33 cellular contexts compared by ENCODE assay signal in the genomic region with DNA sequence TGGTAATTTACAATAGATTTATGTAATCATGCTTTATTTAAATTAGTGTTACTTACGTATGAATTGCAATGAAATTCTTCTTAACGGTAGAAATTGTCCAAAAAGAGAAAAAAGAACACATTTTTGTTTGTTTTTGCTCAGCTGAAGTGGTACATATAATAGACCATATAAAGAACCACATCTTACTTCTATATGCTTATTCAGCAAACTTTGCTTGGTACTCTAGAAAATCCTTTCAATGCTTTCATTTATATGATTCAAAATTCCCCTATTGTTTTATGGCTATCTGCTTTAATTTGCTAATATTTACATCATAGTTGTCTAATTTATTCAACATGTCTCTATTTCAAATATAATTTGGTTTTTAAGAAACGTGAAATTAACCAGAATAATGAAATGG.
DNase-seq lines count a peak whose midpoint lies in the region; ATAC-seq, FAIRE-seq and TF ChIP-seq lines count a peak whose summit lies in the region.
"Had no signal": no experiment of that assay in that cellular context is flagged by ENCODE, and none has a peak within 500 bp of the region (broad histone marks: within the 10 kb centered on the region; RNA-seq: fewer than 3 reads in every experiment).

No MANE protein-coding gene starts in this region.

- no peaks in the 10 kb centered on the region for H3K27me3 ChIP-seq in HepG2 (ENCODE audit: control insufficient read depth in 1 of 2, insufficient read depth in 2 of 2, low read length in 2 of 2)
- no peaks in the 10 kb centered on the region for H3K27me3 ChIP-seq in right lobe of liver
- no peaks in the 10 kb centered on the region for H3K27me3 ChIP-seq in IMR-90 (ENCODE audit: control insufficient read depth, insufficient read depth, low read length)
- no peaks in the 10 kb centered on the region for H3K27me3 ChIP-seq in K562 (ENCODE audit: control insufficient read depth in 2 of 2, insufficient read depth in 2 of 2, low read length in 2 of 2)
- no peaks in the 10 kb centered on the region for H3K27me3 ChIP-seq in psoas muscle (ENCODE audit: insufficient read depth in 3 of 3, low read length in 2 of 3)
- H3K27me3 ChIP-seq: BE2C; BLaER1; BLaER1 treated with 17β-estradiol and CSF1 and Interleukin-3, amounts not matched to agents 10 nM and 100 nM had no signal

- DNase-seq in HepG2 (ENCODE audit: low spot score) (no peak), right lobe of liver (no peak), A549 (ENCODE audit: low read depth in 1 of 2, low spot score in 1 of 2) (no peak), IMR-90 (no peak), K562 (ENCODE audit: extremely low read depth in 1 of 4, low spot score in 3 of 4) (no peak), head of caudate nucleus (no peak), psoas muscle (no peak), NCI-H226 (no peak)
- DNase-seq: 8988T; ACHN; AML-193; BE2C; C1 segment of cervical spinal cord; Caco-2; Calu3; CD4-positive, alpha-beta memory T cell; CD4-positive, alpha-beta T cell; CD4-positive, CD25-positive, alpha-beta regulatory T cell; CD8-positive, alpha-beta memory T cell; CD8-positive, alpha-beta T cell; COR-L47; DMS 273 treated with DMSO at 0.1 percent for 48 hours; DMS153; DMS53; DMS79; DMS79 treated with DMSO at 0.1 percent for 48 hours; DND-41; EL had no signal

- no peak overlapping the region for H3K14ac ChIP-seq in IMR-90 (replicated peaks; ENCODE audit: low read depth, low read length)

- no peak overlapping the region for H3K4ac ChIP-seq in IMR-90 (ENCODE audit: low read depth, low read length)

- no peak overlapping the region for H4K8ac ChIP-seq in IMR-90 (ENCODE audit: low read depth in 2 of 2, low read length in 2 of 2)

- H3K56ac ChIP-seq in IMR-90 (ENCODE audit: extremely low read depth, insufficient read depth, low read length): no peak overlapping the region

- H3K4me2 ChIP-seq in HepG2 (ENCODE audit: low read depth, low read length) (no peak overlapping the region), A549 (no peak overlapping the region), IMR-90 (ENCODE audit: low read depth, low read length) (no peak overlapping the region), K562 (ENCODE audit: insufficient read depth, low read length) (no peak overlapping the region)
- H3K4me2 ChIP-seq: BLaER1; BLaER1 treated with 17β-estradiol and CSF1 and Interleukin-3, amounts not matched to agents 10 nM and 100 nM had no signal

- H4K20me1 ChIP-seq in HepG2 (ENCODE audit: insufficient read depth, low read length): no peaks in the 10 kb centered on the region
- no peaks in the 10 kb centered on the region for H4K20me1 ChIP-seq in IMR-90 (ENCODE audit: insufficient read depth, low read length)
- H4K20me1 ChIP-seq in K562 (replicated peaks; ENCODE audit: control insufficient read depth, insufficient read depth, low read length): no peaks in the 10 kb centered on the region
- H4K20me1 ChIP-seq: BLaER1; BLaER1 treated with 17β-estradiol and CSF1 and Interleukin-3, amounts not matched to agents 10 nM and 100 nM had no signal

- FAIRE-seq in HepG2 (lab: Jason Lieb, UNC) (no peak), A549 (lab: Jason Lieb, UNC) (no peak), K562 (lab: Jason Lieb, UNC) (no peak)
- FAIRE-seq: D721Med had no signal

- H2BK5ac ChIP-seq in IMR-90 (ENCODE audit: low read depth, low read length, poor library complexity, severe bottlenecking): no peak overlapping the region

- ATAC-seq in HepG2: no peak
- no peak for ATAC-seq in right lobe of liver
- ATAC-seq in A549: no peak
- ATAC-seq in IMR-90 (ENCODE audit: low read depth): no peak
- no peak for ATAC-seq in K562
- ATAC-seq in psoas muscle: no peak
- ATAC-seq: CD8-positive, alpha-beta T cell had no signal

- H2BK120ac ChIP-seq in IMR-90 (ENCODE audit: low read depth, low read length): no peak overlapping the region

- H3K4me1 ChIP-seq in HepG2 (ENCODE audit: insufficient read depth, low read length): no peaks in the 10 kb centered on the region
- no peaks in the 10 kb centered on the region for H3K4me1 ChIP-seq in right lobe of liver
- no peaks in the 10 kb centered on the region for H3K4me1 ChIP-seq in A549
- H3K4me1 ChIP-seq in IMR-90 (ENCODE audit: control insufficient read depth, insufficient read depth, low read length): no peaks in the 10 kb centered on the region
- H3K4me1 ChIP-seq in K562 (replicated peaks in 1 of 2; ENCODE audit: control insufficient read depth in 2 of 2, insufficient read depth in 2 of 2, low read length in 2 of 2): no peaks in the 10 kb centered on the region
- no peaks in the 10 kb centered on the region for H3K4me1 ChIP-seq in psoas muscle
- H3K4me1 ChIP-seq: BE2C; BLaER1; BLaER1 treated with 17β-estradiol and CSF1 and Interleukin-3, amounts not matched to agents 10 nM and 100 nM; Caco-2 had no signal

- no peak overlapping the region for H2AK5ac ChIP-seq in IMR-90 (ENCODE audit: low read depth, low read length)

- H4K91ac ChIP-seq in IMR-90 (ENCODE audit: insufficient read depth, low read depth, low read length): no peak overlapping the region

- no peak overlapping the region for H4K5ac ChIP-seq in IMR-90 (ENCODE audit: low read depth, low read length)

- in situ Hi-C loops in HepG2 (cut with HindIII; ENCODE audit: extremely low pct_ligation_motif_present, low pct_unique_long_range_greater_than_20kb): no loop called here
- in situ Hi-C loops in IMR-90 (cut with MboI; ENCODE audit: low sequenced_read_pairs): no loop called here
- in situ Hi-C loops in K562 (cut with MboI): no loop called here

- H3K27ac ChIP-seq in HepG2 (ENCODE audit: extremely low read length, insufficient read depth, low read length) (no peak overlapping the region), right lobe of liver (no peak overlapping the region), A549 (no peak overlapping the region), IMR-90 (ENCODE audit: insufficient read depth, low read length) (no peak overlapping the region), K562 (ENCODE audit: extremely low read depth, low read depth, low read length) (no peak overlapping the region), psoas muscle (no peak overlapping the region)
- H3K27ac ChIP-seq: 22Rv1; BLaER1; BLaER1 treated with 17β-estradiol and CSF1 and Interleukin-3, amounts not matched to agents 10 nM and 100 nM; C4-2B had no signal

- TF ChIP-seq POLR2A in HepG2 (IDR thresholded peaks at IDR 0.05; ENCODE audit: insufficient read depth in 1 of 2, low read depth in 2 of 2, low read length in 2 of 2) (no peak), right lobe of liver (IDR thresholded peaks at IDR 0.05) (no peak), A549 (IDR thresholded peaks at IDR 0.05; ENCODE audit: low read length) (no peak), IMR-90 (IDR thresholded peaks at IDR 0.05; ENCODE audit: low read depth, low read length) (no peak), K562 (conservative IDR thresholded peaks at IDR 0.05) (no peak)

- no peak overlapping the region for H3K18ac ChIP-seq in IMR-90 (ENCODE audit: low read depth, low read length)

- H2AFZ ChIP-seq in HepG2 (ENCODE audit: low read length) (no peak overlapping the region), IMR-90 (replicated peaks; ENCODE audit: low read length, poor library complexity) (no peak overlapping the region), K562 (ENCODE audit: low read depth, low read length) (no peak overlapping the region)

- TF ChIP-seq CTCF in HepG2 (CRISPR knock-in tag; IDR thresholded peaks at IDR 0.05) (no peak), right lobe of liver (IDR thresholded peaks at IDR 0.05) (no peak), A549 (IDR thresholded peaks at IDR 0.05) (no peak), IMR-90 (conservative IDR thresholded peaks at IDR 0.05; ENCODE audit: low read depth, low read length) (no peak), K562 (IDR thresholded peaks at IDR 0.05 in 2 of 3, conservative IDR thresholded peaks at IDR 0.05 in 1 of 3; ENCODE audit: insufficient read depth in 2 of 3, low read depth in 1 of 3, low read length in 3 of 3) (no peak), psoas muscle (IDR thresholded peaks at IDR 0.05) (no peak)

- TF ChIP-seq EP300 in HepG2 (IDR thresholded peaks at IDR 0.05; ENCODE audit: low read depth in 2 of 2, low read length in 2 of 2): no peak
- TF ChIP-seq EP300 in HepG2 (CRISPR knock-in tag; IDR thresholded peaks at IDR 0.05; ENCODE audit: borderline replicate concordance): no peak
- TF ChIP-seq EP300 in A549 (IDR thresholded peaks at IDR 0.05): no peak
- no peak for TF ChIP-seq EP300 in K562 (IDR thresholded peaks at IDR 0.05; ENCODE audit: low read length)

- intact Hi-C loops in HepG2 (cut with micrococcal nuclease; ENCODE audit: unreplicated experiment): no loop called here
- intact Hi-C loops in right lobe of liver (cut with DNase I): no loop called here
- intact Hi-C loops in IMR-90 (cut with micrococcal nuclease): no loop called here
- intact Hi-C loops in K562 (cut with micrococcal nuclease): no loop called here
- intact Hi-C loops in head of caudate nucleus (cut with DNase I): no loop called here
- intact Hi-C loops in psoas muscle (cut with DNase I): no loop called here

- H3K23ac ChIP-seq in IMR-90 (ENCODE audit: low read depth, low read length): no peak overlapping the region

- POLR2A ChIA-PET in HepG2 (lab: Yijun Ruan, JAX): no interaction called here
- POLR2A ChIA-PET in A549 (lab: Yijun Ruan, JAX): no interaction called here
- POLR2A ChIA-PET in IMR-90 (lab: Charles Lee; ENCODE audit: unreplicated experiment): no interaction called here
- POLR2A ChIA-PET in K562 (lab: Yijun Ruan, JAX): no interaction called here

- WGBS in HepG2 (ENCODE audit: low lambda C conversion rate): 2% methylated on average over 3 of the region's 3 CpGs
- WGBS in right lobe of liver (ENCODE audit: insufficient coverage, low coverage, low lambda C conversion rate, missing lambda C conversion rate): 30% methylated on average over 3 of the region's 3 CpGs
- 21% methylated on average over 3 of the region's 3 CpGs for WGBS in A549 (ENCODE audit: missing lambda C conversion rate)
- no CpG with 5 or more reads among the region's 3 CpGs for WGBS in IMR-90 (ENCODE audit: extremely low coverage in 2 of 2, insufficient read length in 1 of 2), 2 experiments
- 4% methylated on average over 3 of the region's 3 CpGs for WGBS in K562 (ENCODE audit: insufficient coverage, low coverage, missing lambda C conversion rate)
- 31 to 35% (median 33%) methylated on average over 3 of the region's 3 CpGs for WGBS in psoas muscle, 3 donors

- H2BK20ac ChIP-seq in IMR-90 (ENCODE audit: low read depth, low read length): no peak overlapping the region

- no peaks in the 10 kb centered on the region for H3K36me3 ChIP-seq in HepG2 (replicated peaks in 1 of 2; ENCODE audit: control insufficient read depth in 1 of 2, insufficient read depth in 2 of 2, low read length in 2 of 2)
- H3K36me3 ChIP-seq in right lobe of liver: no peaks in the 10 kb centered on the region
- no peaks in the 10 kb centered on the region for H3K36me3 ChIP-seq in IMR-90 (ENCODE audit: control insufficient read depth, insufficient read depth, low read length)
- H3K36me3 ChIP-seq in K562 (ENCODE audit: control insufficient read depth, insufficient read depth, low read length): no peaks in the 10 kb centered on the region
- H3K36me3 ChIP-seq in psoas muscle (ENCODE audit: insufficient read depth in 1 of 2, low read depth in 1 of 2): no peaks in the 10 kb centered on the region
- H3K36me3 ChIP-seq: BE2C; BLaER1; BLaER1 treated with 17β-estradiol and CSF1 and Interleukin-3, amounts not matched to agents 10 nM and 100 nM had no signal

- H3K4me3 ChIP-seq in HepG2 (replicated peaks in 1 of 3; ENCODE audit: insufficient read depth in 1 of 3, low read depth in 2 of 3, low read length in 3 of 3) (no peak overlapping the region), right lobe of liver (no peak overlapping the region), A549 (no peak overlapping the region), IMR-90 (ENCODE audit: insufficient read depth, low read depth, low read length) (no peak overlapping the region), K562 (no peak overlapping the region), psoas muscle (no peak overlapping the region)
- H3K4me3 ChIP-seq: BLaER1; BLaER1 treated with 17β-estradiol and CSF1 and Interleukin-3, amounts not matched to agents 10 nM and 100 nM had no signal

- no peaks in the 10 kb centered on the region for H3K79me1 ChIP-seq in IMR-90 (ENCODE audit: low read depth in 1 of 2, low read length in 2 of 2)

- no peaks in the 10 kb centered on the region for H3K9me1 ChIP-seq in IMR-90 (ENCODE audit: insufficient read depth, low read length)
- H3K9me1 ChIP-seq in K562 (ENCODE audit: control insufficient read depth, insufficient read depth, low read length): no peaks in the 10 kb centered on the region

- H3K79me2 ChIP-seq in HepG2 (ENCODE audit: insufficient read depth, low read length): no peaks in the 10 kb centered on the region
- no peaks in the 10 kb centered on the region for H3K79me2 ChIP-seq in K562 (ENCODE audit: control insufficient read depth, insufficient read depth, low read length)

- dilution Hi-C loops in IMR-90 (cut with HindIII; ENCODE audit: low sequenced_read_pairs, unreplicated experiment): no loop called here

- H2AK9ac ChIP-seq in IMR-90 (replicated peaks; ENCODE audit: low read depth, low read length, poor library complexity): no peak overlapping the region

- no peaks in the 10 kb centered on the region for H3K9me3 ChIP-seq in HepG2 (ENCODE audit: low read length)
- no peaks in the 10 kb centered on the region for H3K9me3 ChIP-seq in right lobe of liver
- H3K9me3 ChIP-seq in A549: no peaks in the 10 kb centered on the region
- no peaks in the 10 kb centered on the region for H3K9me3 ChIP-seq in IMR-90 (ENCODE audit: control insufficient read depth, insufficient read depth, low read length)
- no peaks in the 10 kb centered on the region for H3K9me3 ChIP-seq in K562 (replicated peaks; ENCODE audit: control insufficient read depth, insufficient read depth, low read depth, low read length)
- no peaks in the 10 kb centered on the region for H3K9me3 ChIP-seq in psoas muscle
- H3K9me3 ChIP-seq: BE2C; BLaER1; BLaER1 treated with 17β-estradiol and CSF1 and Interleukin-3, amounts not matched to agents 10 nM and 100 nM; Caco-2 had no signal

- H2BK15ac ChIP-seq in IMR-90 (ENCODE audit: low read depth, low read length): no peak overlapping the region

- BruUV-seq in HepG2 (replicated peaks; lab: Mats Ljungman, UMichigan) (no TSS peak), IMR-90 (replicated peaks; lab: Mats Ljungman, UMichigan) (no TSS peak), K562 (replicated peaks; lab: Mats Ljungman, UMichigan) (no TSS peak)

- no peak for TF ChIP-seq RAD21 in HepG2 (CRISPR knock-in tag; IDR thresholded peaks at IDR 0.05)
- no peak for TF ChIP-seq RAD21 in A549 (conservative IDR thresholded peaks at IDR 0.05 in 1 of 2, IDR thresholded peaks at IDR 0.05 in 1 of 2)
- TF ChIP-seq RAD21 in IMR-90 (IDR thresholded peaks at IDR 0.05; ENCODE audit: low read length): no peak
- no peak for TF ChIP-seq RAD21 in K562 (CRISPR knock-in tag; conservative IDR thresholded peaks at IDR 0.05 in 1 of 2, IDR thresholded peaks at IDR 0.05 in 1 of 2)

- CTCF ChIA-PET in HepG2 (lab: Yijun Ruan, JAX; ENCODE audit: low intra/inter-chr PET ratio, low total read pairs): no interaction called here
- CTCF ChIA-PET in A549 (lab: Yijun Ruan, JAX): no interaction called here
- CTCF ChIA-PET in IMR-90 (lab: Yijun Ruan, JAX): no interaction called here
- CTCF ChIA-PET in K562 (lab: Yijun Ruan, JAX; ENCODE audit: low intra/inter-chr PET ratio): no interaction called here

- no peak overlapping the region for H3K9ac ChIP-seq in HepG2 (ENCODE audit: insufficient read depth, low read depth, low read length)
- H3K9ac ChIP-seq in IMR-90 (ENCODE audit: low read depth, low read length): no peak overlapping the region
- H3K9ac ChIP-seq in K562 (ENCODE audit: insufficient read depth in 1 of 2, low read depth in 2 of 2, low read length in 2 of 2): no peak overlapping the region
- H3K9ac ChIP-seq: BLaER1; BLaER1 treated with 17β-estradiol and CSF1 and Interleukin-3, amounts not matched to agents 10 nM and 100 nM had no signal
